In the genomic region with DNA sequence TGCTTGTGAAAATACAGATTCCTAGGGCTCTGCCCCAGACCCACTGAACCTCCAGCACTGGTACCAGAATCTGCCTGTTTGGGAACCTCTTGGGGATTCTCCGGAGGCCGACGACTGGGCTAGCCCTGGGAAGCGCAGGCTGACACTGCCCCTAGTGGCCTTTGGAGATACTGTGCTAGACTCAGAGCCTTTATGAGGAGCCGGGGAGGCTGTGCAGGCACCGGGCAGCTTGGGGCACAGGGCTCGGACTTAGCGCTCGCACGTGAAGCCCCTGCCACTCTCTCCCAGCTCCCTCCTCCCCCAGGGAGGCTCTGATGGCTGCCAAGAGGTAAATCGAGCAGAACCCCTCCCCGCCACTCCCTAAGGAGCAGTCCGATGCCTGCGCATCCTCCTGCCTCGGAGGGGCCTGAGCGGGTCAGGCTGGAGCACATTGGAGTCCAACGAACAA, we compare ENCODE assay signal across 8 cellular contexts.
DNase-seq lines count a peak whose midpoint lies in the region; ATAC-seq and TF ChIP-seq lines count a peak whose summit lies in the region.

No MANE protein-coding gene starts in this region.

- H3K27me3 ChIP-seq in HUES48 (ENCODE audit: control insufficient read depth, insufficient read depth, low read length), result peaks cover 70% of the 10 kb centered on the region
- H3K27me3 ChIP-seq in left lung, result no peaks in the 10 kb centered on the region

- H3K4me3 ChIP-seq in HUES48 (ENCODE audit: low read depth, low read length) (peak overlapping the region; percentile 53), left lung (no peak overlapping the region)

- intact Hi-C loops in left lung (cut with DNase I), result no loop called here

- ATAC-seq in GM21360 (IDR thresholded peaks at IDR 0.05; ENCODE audit: unreplicated experiment), result peak; percentile 95
- ATAC-seq in left lung, result peak; percentile 95

- H3K4me1 ChIP-seq in HUES48 (ENCODE audit: control insufficient read depth, insufficient read depth, low read length) (peaks cover 2% of the 10 kb centered on the region), left lung (peaks cover 0 to 3% of the 10 kb centered on the region in 2 donors)

- peak; percentile 63 to 88 for TF ChIP-seq CTCF in left lung (IDR thresholded peaks at IDR 0.05)

- H3K9me3 ChIP-seq in HUES48 (ENCODE audit: control insufficient read depth, insufficient read depth, low read length), result no peaks in the 10 kb centered on the region
- H3K9me3 ChIP-seq in left lung, result no peaks in the 10 kb centered on the region

- no peak overlapping the region for H3K9ac ChIP-seq in HUES48 (ENCODE audit: low read depth, low read length)

- H3K36me3 ChIP-seq in HUES48 (ENCODE audit: control insufficient read depth, insufficient read depth, low read length) (no peaks in the 10 kb centered on the region), left lung (no peaks in the 10 kb centered on the region)

- H3K27ac ChIP-seq in HUES48 (ENCODE audit: low read depth, low read length), result peak overlapping the region; percentile 5
- H3K27ac ChIP-seq in left lung, result no peak overlapping the region
- no peak overlapping the region for H3K27ac ChIP-seq in substantia nigra (ENCODE audit: low read depth, low read length, poor library complexity, severe bottlenecking)

- peak; percentile 2 for DNase-seq in DMS79 treated with DMSO at 0.1 percent for 48 hours (lab: John Stamatoyannopoulos, UW)
- no peak for DNase-seq in DMS79 (lab: John Stamatoyannopoulos, UW)
- peak; percentile 52 for DNase-seq in RPMI8226
- DNase-seq in dedifferentiated amniotic fluid mesenchymal stem cell (ENCODE audit: extremely low spot score), result peak; percentile 22
- DNase-seq in left lung, result peak in 1 of 2 donors; percentile 40
- DNase-seq in substantia nigra (lab: John Stamatoyannopoulos, UW), result peak in 48 of 49 donors; percentile 31 to 89 (median 72)
